ENCODE assay signal across 16 cellular contexts in genomic region chr2:7792031-7792651, GRCh38.
A peak's percentile ranks its signal among the peaks of the same experiment; 100 is the strongest.
DNase-seq lines count a peak whose midpoint lies in the region; ATAC-seq and TF ChIP-seq lines count a peak whose summit lies in the region.
"Had no signal": no experiment of that assay in that cellular context is flagged by ENCODE, and none has a peak within 500 bp of the region (broad histone marks: within the 10 kb centered on the region; RNA-seq: fewer than 3 reads in every experiment).

No MANE protein-coding gene starts in this region.

- peak; percentile 75 for DNase-seq in DMS53 (lab: John Stamatoyannopoulos, UW)
- DNase-seq in NCI-H1694 treated with DMSO at 0.1 percent for 48 hours (lab: John Stamatoyannopoulos, UW), result peak; percentile 56
- peak; percentile 73 for DNase-seq in PC-3
- DNase-seq in mesothelial cell of epicardium (ENCODE audit: low spot score in 2 of 2, unreplicated experiment in 2 of 2), result no peak
- no peak for DNase-seq in activated CD4-positive, alpha-beta T cell treated with anti-CD3 and anti-CD28 coated beads for 36 hours
- DNase-seq: activated naive CD8-positive, alpha-beta T cell treated with anti-CD3 and anti-CD28 coated beads, Interleukin-2, amount 10 ng/mL, durations not matched to agents 7 days and 5 days; GDM1; HFFc6; naive thymus-derived CD4-positive, alpha-beta T cell; NCI-H524 treated with DMSO at 0.1 percent for 48 hours had no signal

- no peaks in the 10 kb centered on the region for H3F3A ChIP-seq in PC-3 (ENCODE audit: low read length, unreplicated experiment)

- BruUV-seq in PC-3 (replicated peaks; lab: Mats Ljungman, UMichigan), result no TSS peak

- no peak overlapping the region for H2AFZ ChIP-seq in PC-3 (ENCODE audit: low read length)

- peaks cover 23% of the 10 kb centered on the region for H3K4me1 Mint-ChIP-seq in mesothelial cell of epicardium
- H3K4me1 Mint-ChIP-seq in activated CD4-positive, alpha-beta T cell treated with anti-CD3 and anti-CD28 coated beads for 36 hours, result peaks cover 9% of the 10 kb centered on the region

- no peak overlapping the region for H3K27ac Mint-ChIP-seq in mesothelial cell of epicardium
- no peak overlapping the region for H3K27ac Mint-ChIP-seq in activated CD4-positive, alpha-beta T cell treated with anti-CD3 and anti-CD28 coated beads for 36 hours
- H3K27ac Mint-ChIP-seq: activated naive CD8-positive, alpha-beta T cell treated with anti-CD3 and anti-CD28 coated beads, Interleukin-2, amount 10 ng/mL, durations not matched to agents 7 days and 5 days; dendritic cell treated with granulocyte-macrophage colony-stimulating factor and Interleukin-4, amounts not matched to agents 40 ng/mL and 50 ng/mL, for 4 days; HFFc6; IgD-negative memory B cell; naive thymus-derived CD4-positive, alpha-beta T cell had no signal

- H3K27ac ChIP-seq in PC-3 (ENCODE audit: low read length), result peak overlapping the region; percentile 57
- peak overlapping the region; percentile 46 to 64 for H3K27ac ChIP-seq in liver (ENCODE audit: low read depth in 1 of 2, low read length in 2 of 2)

- H3K27me3 ChIP-seq in PC-3 (ENCODE audit: low read length) (no peaks in the 10 kb centered on the region), liver (ENCODE audit: control insufficient read depth in 4 of 4, insufficient read depth in 4 of 4, low read length in 3 of 4) (no peaks in the 10 kb centered on the region)

- CTCF ChIA-PET in PC-3 (lab: Charles Lee), result no interaction called here
- CTCF ChIA-PET in activated CD4-positive, alpha-beta T cell treated with anti-CD3 and anti-CD28 coated beads for 36 hours (lab: Charles Lee), result no interaction called here

- no peaks in the 10 kb centered on the region for H4K20me1 ChIP-seq in PC-3 (ENCODE audit: low read length)

- H3K4me1 ChIP-seq in PC-3 (ENCODE audit: insufficient read depth, low read length) (peaks cover 27% of the 10 kb centered on the region), liver (ENCODE audit: control insufficient read depth in 4 of 4, insufficient read depth in 4 of 4, low read length in 3 of 4) (peaks cover 0 to 16% (median 8%) of the 10 kb centered on the region in 4 donors)

- H3K79me2 ChIP-seq in PC-3 (ENCODE audit: low read length), result no peaks in the 10 kb centered on the region

- POLR2A ChIA-PET in PC-3 (lab: Charles Lee; ENCODE audit: unreplicated experiment), result interaction anchor here (0.5 kb wide), 1 partner anchor 495 kb away, joined by 4 read pairs; no protein-coding TSS in a partner anchor
- POLR2A ChIA-PET in activated CD4-positive, alpha-beta T cell treated with anti-CD3 and anti-CD28 coated beads for 36 hours (lab: Charles Lee), result no interaction called here

- intact Hi-C loops in PC-3 (cut with micrococcal nuclease), result no loop called here
- intact Hi-C loops in activated CD4-positive, alpha-beta T cell treated with anti-CD3 and anti-CD28 coated beads for 36 hours (cut with DNase I, micrococcal nuclease), result no loop called here

- H3K9ac ChIP-seq in PC-3 (ENCODE audit: low read length) (peak overlapping the region; percentile 29; the same call in 1 of the 2 replicates), liver (ENCODE audit: low read depth in 1 of 2, low read length in 2 of 2) (peak overlapping the region in 1 of 2 donors; percentile 26)

- H3K36me3 Mint-ChIP-seq in mesothelial cell of epicardium, result no peaks in the 10 kb centered on the region
- H3K36me3 Mint-ChIP-seq in activated CD4-positive, alpha-beta T cell treated with anti-CD3 and anti-CD28 coated beads for 36 hours (ENCODE audit: low read depth), result no peaks in the 10 kb centered on the region
- H3K36me3 Mint-ChIP-seq: IgD-negative memory B cell had no signal

- peak; percentile 49 for ATAC-seq in PC-3
- no peak for ATAC-seq in GM18511 (IDR thresholded peaks at IDR 0.05; ENCODE audit: unreplicated experiment)
- ATAC-seq in activated CD4-positive, alpha-beta T cell treated with anti-CD3 and anti-CD28 coated beads for 36 hours, result no peak
- no peak for ATAC-seq in GM21825 (IDR thresholded peaks at IDR 0.05; ENCODE audit: unreplicated experiment)
- ATAC-seq: naive thymus-derived CD4-positive, alpha-beta T cell; sciatic nerve had no signal

- no peaks in the 10 kb centered on the region for H3K9me2 ChIP-seq in PC-3 (replicated peaks; ENCODE audit: low read length)

- H3K4me3 Mint-ChIP-seq in mesothelial cell of epicardium, result no peak overlapping the region
- H3K4me3 Mint-ChIP-seq in activated CD4-positive, alpha-beta T cell treated with anti-CD3 and anti-CD28 coated beads for 36 hours, result no peak overlapping the region
- H3K4me3 Mint-ChIP-seq: activated naive CD8-positive, alpha-beta T cell treated with anti-CD3 and anti-CD28 coated beads, Interleukin-2, amount 10 ng/mL, durations not matched to agents 7 days and 5 days; dendritic cell treated with granulocyte-macrophage colony-stimulating factor and Interleukin-4, amounts not matched to agents 40 ng/mL and 50 ng/mL, for 4 days; HFFc6; IgD-negative memory B cell; naive thymus-derived CD4-positive, alpha-beta T cell had no signal

- H3K4me3 ChIP-seq in PC-3 (ENCODE audit: low read length) (no peak overlapping the region), liver (ENCODE audit: low read depth in 1 of 3, low read length in 3 of 3) (no peak overlapping the region)

- no peaks in the 10 kb centered on the region for H3K36me3 ChIP-seq in PC-3 (ENCODE audit: low read depth, low read length)
- no peaks in the 10 kb centered on the region for H3K36me3 ChIP-seq in liver (ENCODE audit: control insufficient read depth in 4 of 4, insufficient read depth in 3 of 4, low read depth in 1 of 4, low read length in 3 of 4)

- no peaks in the 10 kb centered on the region for H3K9me3 ChIP-seq in PC-3 (ENCODE audit: low read length)
- H3K9me3 ChIP-seq in liver (ENCODE audit: control insufficient read depth in 4 of 4, low read length in 3 of 4), result no peaks in the 10 kb centered on the region

- peaks cover 5% of the 10 kb centered on the region for H3K27me3 Mint-ChIP-seq in mesothelial cell of epicardium (ENCODE audit: low read depth)
- no peaks in the 10 kb centered on the region for H3K27me3 Mint-ChIP-seq in activated CD4-positive, alpha-beta T cell treated with anti-CD3 and anti-CD28 coated beads for 36 hours
- H3K27me3 Mint-ChIP-seq: activated naive CD8-positive, alpha-beta T cell treated with anti-CD3 and anti-CD28 coated beads, Interleukin-2, amount 10 ng/mL, durations not matched to agents 7 days and 5 days; dendritic cell treated with granulocyte-macrophage colony-stimulating factor and Interleukin-4, amounts not matched to agents 40 ng/mL and 50 ng/mL, for 4 days; IgD-negative memory B cell; naive thymus-derived CD4-positive, alpha-beta T cell had no signal

- H3K4me2 ChIP-seq in PC-3 (ENCODE audit: low read length), result 0 out of 2 replicates have a peak overlapping the region, but pooled peaks have one; percentile 8

- WGBS in liver, result 30% methylated on average over 7 of the region's 7 CpGs

- no peaks in the 10 kb centered on the region for H3K9me3 Mint-ChIP-seq in mesothelial cell of epicardium
- no peaks in the 10 kb centered on the region for H3K9me3 Mint-ChIP-seq in activated CD4-positive, alpha-beta T cell treated with anti-CD3 and anti-CD28 coated beads for 36 hours (ENCODE audit: low read depth)
- H3K9me3 Mint-ChIP-seq: dendritic cell treated with granulocyte-macrophage colony-stimulating factor and Interleukin-4, amounts not matched to agents 40 ng/mL and 50 ng/mL, for 4 days; HFFc6; IgD-negative memory B cell had no signal

- peak; percentile 65 to 66 for TF ChIP-seq RAD21 in liver (IDR thresholded peaks at IDR 0.05)

- TF ChIP-seq CTCF in PC-3 (conservative IDR thresholded peaks at IDR 0.05; ENCODE audit: low read depth, low read length) (no peak), liver (IDR thresholded peaks at IDR 0.05; ENCODE audit: low read depth, low read length, missing input control) (no peak), mesothelial cell of epicardium (IDR thresholded peaks at IDR 0.05; ENCODE audit: unreplicated experiment) (no peak)

TF ChIP-seq in liver, 16 proteins besides CTCF, POLR2A, EP300 and RAD21 (continues in another document):
- TF ChIP-seq HNF4G (IDR thresholded peaks at IDR 0.05) (peak; percentile 54), MAX (IDR thresholded peaks at IDR 0.05) (peak; percentile 77), JUND (IDR thresholded peaks at IDR 0.05) (peak; percentile 46 to 73), GABPA (IDR thresholded peaks at IDR 0.05 in 1 of 2, conservative IDR thresholded peaks at IDR 0.05 in 1 of 2) (no peak), SP1 (IDR thresholded peaks at IDR 0.05) (peak; percentile 90), FOXA1 (IDR thresholded peaks at IDR 0.05) (peak; percentile 41), EGR1 (IDR thresholded peaks at IDR 0.05; ENCODE audit: low read depth in 2 of 2) (peak in 1 of 2 donors; percentile 35), ZBTB33 (IDR thresholded peaks at IDR 0.05) (peak; percentile 88)

Comparison
In these comparisons a context has a peak if more than half of its experiments do, and no peak if none do; other contexts are left out.
1. DNase-seq: peak in DMS53 (single experiment), NCI-H1694 treated with DMSO at 0.1 percent for 48 hours (single experiment) and PC-3 (single experiment); none in mesothelial cell of epicardium (0 of 2) and activated CD4-positive, alpha-beta T cell treated with anti-CD3 and anti-CD28 coated beads for 36 hours (single experiment).